13 cellular contexts compared by ENCODE assay signal in genomic region chr17:18190629-18191028, GRCh38. TPM values are rescaled to one million over a fixed set of nuclear protein-coding genes. Genes with fewer than 3 reads are reported as not detected.
DNase-seq lines count a peak whose midpoint lies in the region; ATAC-seq and TF ChIP-seq lines count a peak whose summit lies in the region.
"Had no signal": no experiment of that assay in that cellular context is flagged by ENCODE, and none has a peak within 500 bp of the region (broad histone marks: within the 10 kb centered on the region; RNA-seq: fewer than 3 reads in every experiment).

No MANE protein-coding gene starts in this region.

- peaks cover 76% of the 10 kb centered on the region for H3K4me1 Mint-ChIP-seq in activated T-cell treated with anti-CD3 and anti-CD28 coated beads, Interleukin-2, amount 50 U/mL, for 72 hours (ENCODE audit: low read depth)
- H3K4me1 Mint-ChIP-seq in activated T-cell treated with anti-CD3 and anti-CD28 coated beads, Interleukin-2, amount 50 U/mL, for 4 hours (ENCODE audit: low read depth) = peaks cover 80% of the 10 kb centered on the region

- peaks cover 0 to 63% (median 23%) of the 10 kb centered on the region in 4 donors for H3K4me1 ChIP-seq in right lobe of liver
- H3K4me1 ChIP-seq in suprapubic skin = peaks cover 76% of the 10 kb centered on the region

- TF ChIP-seq CTCF in right lobe of liver (IDR thresholded peaks at IDR 0.05) (no peak), suprapubic skin (IDR thresholded peaks at IDR 0.05) (no peak)

- no peaks in the 10 kb centered on the region for H3K27me3 Mint-ChIP-seq in activated T-cell treated with anti-CD3 and anti-CD28 coated beads, Interleukin-2, amount 50 U/mL, for 72 hours (ENCODE audit: low read depth)
- H3K27me3 Mint-ChIP-seq in activated T-cell treated with anti-CD3 and anti-CD28 coated beads, Interleukin-2, amount 50 U/mL, for 4 hours (ENCODE audit: low read depth) = no peaks in the 10 kb centered on the region

- H3K4me3 ChIP-seq in right lobe of liver = no peak overlapping the region
- no peak overlapping the region for H3K4me3 ChIP-seq in suprapubic skin

- no peak for DNase-seq in activated T-cell treated with anti-CD3 and anti-CD28 coated beads, Interleukin-2, amount 50 U/mL, for 72 hours
- no peak for DNase-seq in activated T-cell treated with anti-CD3 and anti-CD28 coated beads, Interleukin-2, amount 50 U/mL, for 4 hours
- DNase-seq in amniotic epithelial cell (ENCODE audit: low read depth) = peak; percentile 34
- no peak for DNase-seq in right lobe of liver
- DNase-seq in suprapubic skin (ENCODE audit: low spot score in 2 of 2) = no peak
- no peak for DNase-seq in ureter (ENCODE audit: low spot score)
- DNase-seq in SW480 (ENCODE audit: low spot score) = no peak
- DNase-seq in activated gamma-delta T cell treated with Interleukin-2 at 50 U/mL for 16 hours = no peak
- DNase-seq: central memory CD4-positive, alpha-beta T cell; GF-D8; GOT3; NCI-H510A treated with DMSO at 0.1 percent for 48 hours; SIG-M5 had no signal

- peaks cover 18 to 29% of the 10 kb centered on the region in 2 donors for H3K36me3 Mint-ChIP-seq in activated T-cell treated with anti-CD3 and anti-CD28 coated beads, Interleukin-2, amount 50 U/mL, for 72 hours (ENCODE audit: insufficient read depth in 2 of 2)
- H3K36me3 Mint-ChIP-seq in activated T-cell treated with anti-CD3 and anti-CD28 coated beads, Interleukin-2, amount 50 U/mL, for 4 hours (ENCODE audit: insufficient read depth) = peaks cover 38% of the 10 kb centered on the region

- H3K36me3 ChIP-seq in right lobe of liver (peaks cover 0 to 14% (median 4%) of the 10 kb centered on the region in 4 donors), suprapubic skin (peaks cover 13% of the 10 kb centered on the region)

- no peaks in the 10 kb centered on the region for H3K9me3 Mint-ChIP-seq in activated T-cell treated with anti-CD3 and anti-CD28 coated beads, Interleukin-2, amount 50 U/mL, for 72 hours
- no peaks in the 10 kb centered on the region for H3K9me3 Mint-ChIP-seq in activated T-cell treated with anti-CD3 and anti-CD28 coated beads, Interleukin-2, amount 50 U/mL, for 4 hours

- peak overlapping the region; percentile 54 for H3K27ac Mint-ChIP-seq in activated T-cell treated with anti-CD3 and anti-CD28 coated beads, Interleukin-2, amount 50 U/mL, for 72 hours

- intact Hi-C loops in right lobe of liver (cut with DNase I) = no loop called here

- no peak for TF ChIP-seq EP300 in suprapubic skin (IDR thresholded peaks at IDR 0.05)

- no peak overlapping the region for H3K4me3 Mint-ChIP-seq in activated T-cell treated with anti-CD3 and anti-CD28 coated beads, Interleukin-2, amount 50 U/mL, for 72 hours
- no peak overlapping the region for H3K4me3 Mint-ChIP-seq in activated T-cell treated with anti-CD3 and anti-CD28 coated beads, Interleukin-2, amount 50 U/mL, for 4 hours

- no peak for ATAC-seq in activated T-cell treated with anti-CD3 and anti-CD28 coated beads, Interleukin-2, amount 50 U/mL, for 72 hours (replicated peaks in 1 of 2)
- ATAC-seq in activated T-cell treated with anti-CD3 and anti-CD28 coated beads, Interleukin-2, amount 50 U/mL, for 4 hours = no peak
- peak in 3 of 4 donors; percentile 3 to 12 (median 9) for ATAC-seq in right lobe of liver

- no peaks in the 10 kb centered on the region for H3K9me3 ChIP-seq in right lobe of liver
- no peaks in the 10 kb centered on the region for H3K9me3 ChIP-seq in suprapubic skin

- H3K27me3 ChIP-seq in right lobe of liver (no peaks in the 10 kb centered on the region), suprapubic skin (no peaks in the 10 kb centered on the region)

- 100% methylated on average over 1 of the region's 1 CpG for WGBS in right lobe of liver (ENCODE audit: insufficient coverage, low coverage, low lambda C conversion rate, missing lambda C conversion rate)
- 92% methylated on average over 1 of the region's 1 CpG for WGBS in suprapubic skin

- no peak for TF ChIP-seq POLR2A in right lobe of liver (IDR thresholded peaks at IDR 0.05)
- no peak for TF ChIP-seq POLR2A in suprapubic skin (IDR thresholded peaks at IDR 0.05)

- H3K27ac ChIP-seq in right lobe of liver = peak overlapping the region in 2 of 3 donors; percentile 38 to 51
- peak overlapping the region; percentile 5 for H3K27ac ChIP-seq in suprapubic skin

RNA-seq across cellular contexts. Expression of gene ALKBH5, which starts 7.0 kb away (rescaled TPM):
- total RNA-seq in activated T-cell treated with anti-CD3 and anti-CD28 coated beads, Interleukin-2, amount 50 U/mL, for 72 hours = 100 to 1,000 TPM; 125 to 133 TPM
- 100 to 1,000 TPM; 112 to 120 (median 114) TPM for total RNA-seq in activated T-cell treated with anti-CD3 and anti-CD28 coated beads, Interleukin-2, amount 50 U/mL, for 4 hours
- 10 to 100 TPM; 57.5 to 71.8 (median 66.1) TPM for total RNA-seq in right lobe of liver
- total RNA-seq in suprapubic skin = 10 to 100 TPM; 67.1 to 92.7 (median 73.2) TPM
- 87.9 TPM for total RNA-seq in ureter

RNA-seq across cellular contexts. Expression of gene LLGL1, which starts 34.8 kb away (rescaled TPM):
- total RNA-seq in activated T-cell treated with anti-CD3 and anti-CD28 coated beads, Interleukin-2, amount 50 U/mL, for 72 hours = 10 to 100 TPM; 18.5 to 18.6 TPM
- 10 to 100 TPM; 18.1 to 19.8 (median 19.0) TPM for total RNA-seq in activated T-cell treated with anti-CD3 and anti-CD28 coated beads, Interleukin-2, amount 50 U/mL, for 4 hours
- total RNA-seq in right lobe of liver (1 to 10 TPM; 2.0 to 8.6 (median 2.8) TPM), suprapubic skin (10 to 100 TPM; 27.7 to 37.1 (median 32.8) TPM), ureter (18.5 TPM)

Comparison
In these comparisons a context has a peak if more than half of its experiments do, and no peak if none do; other contexts are left out.
1. ATAC-seq: peak in right lobe of liver (3 of 4); none in activated T-cell treated with anti-CD3 and anti-CD28 coated beads, Interleukin-2, amount 50 U/mL, for 72 hours (0 of 2) and activated T-cell treated with anti-CD3 and anti-CD28 coated beads, Interleukin-2, amount 50 U/mL, for 4 hours (0 of 2).